In the genomic region with DNA sequence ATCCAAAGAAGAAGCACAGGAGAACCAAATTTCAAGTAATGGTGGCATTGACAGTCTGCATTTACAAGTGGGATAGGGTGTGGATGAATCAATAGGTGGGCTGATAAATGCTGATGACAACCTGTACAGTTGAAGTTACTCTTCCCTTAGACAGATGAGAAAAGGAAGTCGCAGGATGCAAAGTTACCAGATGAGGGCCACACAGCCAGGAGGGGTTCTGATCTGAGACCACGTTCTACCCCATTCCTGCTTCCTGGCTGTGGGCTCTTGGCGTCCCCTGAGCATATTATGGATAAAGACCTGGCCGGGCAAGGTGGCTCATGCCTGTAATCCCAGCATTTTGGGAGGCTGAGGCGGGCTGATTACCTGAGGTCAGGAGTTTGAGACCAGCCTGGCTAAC, we compare ENCODE assay signal across 2 cellular contexts.
A peak's percentile ranks its signal among the peaks of the same experiment; 100 is the strongest.
TF ChIP-seq lines count a peak whose summit lies in the region.

No MANE protein-coding gene starts in this region.

TF ChIP-seq in HepG2, 621 proteins besides CTCF, POLR2A, EP300 and RAD21 (continued from another document):
- TF ChIP-seq, protein P1, sequence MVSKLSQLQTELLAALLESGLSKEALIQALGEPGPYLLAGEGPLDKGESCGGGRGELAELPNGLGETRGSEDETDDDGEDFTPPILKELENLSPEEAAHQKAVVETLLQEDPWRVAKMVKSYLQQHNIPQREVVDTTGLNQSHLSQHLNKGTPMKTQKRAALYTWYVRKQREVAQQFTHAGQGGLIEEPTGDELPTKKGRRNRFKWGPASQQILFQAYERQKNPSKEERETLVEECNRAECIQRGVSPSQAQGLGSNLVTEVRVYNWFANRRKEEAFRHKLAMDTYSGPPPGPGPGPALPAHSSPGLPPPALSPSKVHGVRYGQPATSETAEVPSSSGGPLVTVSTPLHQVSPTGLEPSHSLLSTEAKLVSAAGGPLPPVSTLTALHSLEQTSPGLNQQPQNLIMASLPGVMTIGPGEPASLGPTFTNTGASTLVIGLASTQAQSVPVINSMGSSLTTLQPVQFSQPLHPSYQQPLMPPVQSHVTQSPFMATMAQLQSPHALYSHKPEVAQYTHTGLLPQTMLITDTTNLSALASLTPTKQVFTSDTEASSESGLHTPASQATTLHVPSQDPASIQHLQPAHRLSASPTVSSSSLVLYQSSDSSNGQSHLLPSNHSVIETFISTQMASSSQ (IDR thresholded peaks at IDR 0.05; ENCODE audit: low read depth) = no peak
- TF ChIP-seq, protein P1 (CRISPR knock-in tag; IDR thresholded peaks at IDR 0.05; ENCODE audit: borderline replicate concordance) = no peak
- TF ChIP-seq ZNF501 (CRISPR knock-in tag; IDR thresholded peaks at IDR 0.05) = no peak
- TF ChIP-seq, protein P2, sequence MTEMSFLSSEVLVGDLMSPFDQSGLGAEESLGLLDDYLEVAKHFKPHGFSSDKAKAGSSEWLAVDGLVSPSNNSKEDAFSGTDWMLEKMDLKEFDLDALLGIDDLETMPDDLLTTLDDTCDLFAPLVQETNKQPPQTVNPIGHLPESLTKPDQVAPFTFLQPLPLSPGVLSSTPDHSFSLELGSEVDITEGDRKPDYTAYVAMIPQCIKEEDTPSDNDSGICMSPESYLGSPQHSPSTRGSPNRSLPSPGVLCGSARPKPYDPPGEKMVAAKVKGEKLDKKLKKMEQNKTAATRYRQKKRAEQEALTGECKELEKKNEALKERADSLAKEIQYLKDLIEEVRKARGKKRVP (CRISPR knock-in tag; IDR thresholded peaks at IDR 0.05) = no peak
- TF ChIP-seq, protein P3, sequence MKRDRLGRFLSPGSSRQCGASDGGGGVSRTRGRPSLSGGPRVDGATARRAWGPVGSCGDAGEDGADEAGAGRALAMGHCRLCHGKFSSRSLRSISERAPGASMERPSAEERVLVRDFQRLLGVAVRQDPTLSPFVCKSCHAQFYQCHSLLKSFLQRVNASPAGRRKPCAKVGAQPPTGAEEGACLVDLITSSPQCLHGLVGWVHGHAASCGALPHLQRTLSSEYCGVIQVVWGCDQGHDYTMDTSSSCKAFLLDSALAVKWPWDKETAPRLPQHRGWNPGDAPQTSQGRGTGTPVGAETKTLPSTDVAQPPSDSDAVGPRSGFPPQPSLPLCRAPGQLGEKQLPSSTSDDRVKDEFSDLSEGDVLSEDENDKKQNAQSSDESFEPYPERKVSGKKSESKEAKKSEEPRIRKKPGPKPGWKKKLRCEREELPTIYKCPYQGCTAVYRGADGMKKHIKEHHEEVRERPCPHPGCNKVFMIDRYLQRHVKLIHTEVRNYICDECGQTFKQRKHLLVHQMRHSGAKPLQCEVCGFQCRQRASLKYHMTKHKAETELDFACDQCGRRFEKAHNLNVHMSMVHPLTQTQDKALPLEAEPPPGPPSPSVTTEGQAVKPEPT (CRISPR knock-in tag; IDR thresholded peaks at IDR 0.05; ENCODE audit: low read depth) = no peak
- TF ChIP-seq EZH2 (conservative IDR thresholded peaks at IDR 0.05; ENCODE audit: low read depth, low read length) = no peak
- TF ChIP-seq STAG1 (CRISPR knock-in tag; IDR thresholded peaks at IDR 0.05) = 0 out of 2 replicates have a peak, but pooled peaks have one; percentile 6

TF ChIP-seq in WTC11, 78 proteins besides CTCF, POLR2A, EP300 and RAD21 (continued from another document):
- no peak for TF ChIP-seq NR1H2 (CRISPR knock-in tag; IDR thresholded peaks at IDR 0.05)
- TF ChIP-seq, protein P4, sequence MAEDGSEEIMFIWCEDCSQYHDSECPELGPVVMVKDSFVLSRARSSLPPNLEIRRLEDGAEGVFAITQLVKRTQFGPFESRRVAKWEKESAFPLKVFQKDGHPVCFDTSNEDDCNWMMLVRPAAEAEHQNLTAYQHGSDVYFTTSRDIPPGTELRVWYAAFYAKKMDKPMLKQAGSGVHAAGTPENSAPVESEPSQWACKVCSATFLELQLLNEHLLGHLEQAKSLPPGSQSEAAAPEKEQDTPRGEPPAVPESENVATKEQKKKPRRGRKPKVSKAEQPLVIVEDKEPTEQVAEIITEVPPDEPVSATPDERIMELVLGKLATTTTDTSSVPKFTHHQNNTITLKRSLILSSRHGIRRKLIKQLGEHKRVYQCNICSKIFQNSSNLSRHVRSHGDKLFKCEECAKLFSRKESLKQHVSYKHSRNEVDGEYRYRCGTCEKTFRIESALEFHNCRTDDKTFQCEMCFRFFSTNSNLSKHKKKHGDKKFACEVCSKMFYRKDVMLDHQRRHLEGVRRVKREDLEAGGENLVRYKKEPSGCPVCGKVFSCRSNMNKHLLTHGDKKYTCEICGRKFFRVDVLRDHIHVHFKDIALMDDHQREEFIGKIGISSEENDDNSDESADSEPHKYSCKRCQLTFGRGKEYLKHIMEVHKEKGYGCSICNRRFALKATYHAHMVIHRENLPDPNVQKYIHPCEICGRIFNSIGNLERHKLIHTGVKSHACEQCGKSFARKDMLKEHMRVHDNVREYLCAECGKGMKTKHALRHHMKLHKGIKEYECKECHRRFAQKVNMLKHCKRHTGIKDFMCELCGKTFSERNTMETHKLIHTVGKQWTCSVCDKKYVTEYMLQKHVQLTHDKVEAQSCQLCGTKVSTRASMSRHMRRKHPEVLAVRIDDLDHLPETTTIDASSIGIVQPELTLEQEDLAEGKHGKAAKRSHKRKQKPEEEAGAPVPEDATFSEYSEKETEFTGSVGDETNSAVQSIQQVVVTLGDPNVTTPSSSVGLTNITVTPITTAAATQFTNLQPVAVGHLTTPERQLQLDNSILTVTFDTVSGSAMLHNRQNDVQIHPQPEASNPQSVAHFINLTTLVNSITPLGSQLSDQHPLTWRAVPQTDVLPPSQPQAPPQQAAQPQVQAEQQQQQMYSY (CRISPR knock-in tag; IDR thresholded peaks at IDR 0.05) = no peak
- no peak for TF ChIP-seq ELF4 (CRISPR knock-in tag; IDR thresholded peaks at IDR 0.05; ENCODE audit: low read depth)
- TF ChIP-seq CREB1 (CRISPR knock-in tag; IDR thresholded peaks at IDR 0.05) = no peak
